In the genomic region with DNA sequence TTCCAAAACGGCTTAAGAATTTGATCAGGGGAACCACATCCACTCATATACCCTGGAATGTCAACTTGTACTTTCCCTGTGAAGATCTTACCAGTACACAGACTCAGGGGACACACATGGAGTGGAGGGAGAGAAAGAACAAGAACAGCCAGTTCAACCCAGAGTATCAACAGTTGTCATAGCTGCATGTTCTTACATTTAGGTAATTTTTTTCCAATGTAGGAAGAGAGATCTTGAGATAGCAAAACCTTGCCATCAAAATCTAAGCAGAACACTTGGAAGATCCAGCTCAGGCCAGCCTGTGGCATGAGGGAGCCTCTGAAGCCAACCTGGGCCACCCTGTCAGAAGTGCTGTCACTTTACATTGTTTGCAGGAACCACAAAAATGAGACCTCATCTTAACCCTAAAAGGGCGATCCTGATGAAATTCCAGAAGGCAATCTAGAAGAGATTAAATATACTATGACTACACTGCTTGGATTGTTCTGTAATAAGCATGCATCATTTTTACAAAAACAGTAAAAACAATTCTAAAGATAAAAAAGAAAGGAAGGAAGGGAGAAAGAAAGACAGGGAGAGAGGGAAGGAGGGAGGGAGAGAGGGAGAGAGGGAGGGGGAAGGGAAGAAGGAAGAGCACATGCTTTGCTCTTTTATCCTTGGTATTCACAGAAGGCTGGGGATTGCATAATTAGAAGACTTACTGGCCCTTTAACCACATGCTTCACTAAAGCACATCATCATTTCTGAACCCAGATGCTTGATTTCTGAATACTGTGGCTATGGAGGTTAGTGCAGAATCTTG, we compare ENCODE assay signal across 13 cellular contexts.
DNase-seq lines count a peak whose midpoint lies in the region; ATAC-seq and TF ChIP-seq lines count a peak whose summit lies in the region.
"Had no signal": no experiment of that assay in that cellular context is flagged by ENCODE, and none has a peak within 500 bp of the region (broad histone marks: within the 10 kb centered on the region; RNA-seq: fewer than 3 reads in every experiment).

No MANE protein-coding gene starts in this region.

- TF ChIP-seq CTCF in gastroesophageal sphincter (IDR thresholded peaks at IDR 0.05), result no peak

- no peak for TF ChIP-seq POLR2A in gastroesophageal sphincter (IDR thresholded peaks at IDR 0.05)

- no peaks in the 10 kb centered on the region for H3K36me3 ChIP-seq in gastroesophageal sphincter
- H3K36me3 ChIP-seq: BLaER1 treated with 17β-estradiol and CSF1 and Interleukin-3, amounts not matched to agents 10 nM and 100 nM had no signal

- peak overlapping the region; percentile 39 to 74 (median 61) for H3K27ac ChIP-seq in gastroesophageal sphincter
- H3K27ac ChIP-seq: BLaER1 treated with 17β-estradiol and CSF1 and Interleukin-3, amounts not matched to agents 10 nM and 100 nM had no signal

- peaks cover 0 to 40% (median 12%) of the 10 kb centered on the region in 3 donors for H3K4me1 ChIP-seq in gastroesophageal sphincter

- ATAC-seq in gastroesophageal sphincter (peak; percentile 82), GM19035 (IDR thresholded peaks at IDR 0.05; ENCODE audit: unreplicated experiment) (no peak)

- TF ChIP-seq EP300 in gastroesophageal sphincter (IDR thresholded peaks at IDR 0.05), result no peak

- no peak overlapping the region for H3K4me3 ChIP-seq in gastroesophageal sphincter
- H3K4me3 ChIP-seq: BLaER1 treated with 17β-estradiol and CSF1 and Interleukin-3, amounts not matched to agents 10 nM and 100 nM had no signal

- DNase-seq in AG08396 (ENCODE audit: low spot score) (peak; percentile 30), RPMI7951 (ENCODE audit: low read depth) (peak; percentile 7), renal cortical epithelial cell (ENCODE audit: low read depth) (peak; percentile 75), inferior parietal cortex (ENCODE audit: extremely low spot score) (no peak), KBM-7 (no peak), NCI-H1436 treated with DMSO at 0.1 percent for 48 hours (lab: John Stamatoyannopoulos, UW) (no peak)
- DNase-seq: activated CD4-positive, alpha-beta T cell treated with anti-CD3 and anti-CD28 coated beads, Interleukin-2, amount 50 U/mL, for 4 hours; NCI-H1092; NK-92 treated with Interleukin-12 subunit alpha and Interleukin-12 subunit beta, amount 100 ng/mL, for 24 hours; occipital lobe had no signal

- no peaks in the 10 kb centered on the region for H3K9me3 ChIP-seq in gastroesophageal sphincter
- H3K9me3 ChIP-seq: BLaER1 treated with 17β-estradiol and CSF1 and Interleukin-3, amounts not matched to agents 10 nM and 100 nM had no signal

- H3K27me3 ChIP-seq in gastroesophageal sphincter, result no peaks in the 10 kb centered on the region
- H3K27me3 ChIP-seq: BLaER1 treated with 17β-estradiol and CSF1 and Interleukin-3, amounts not matched to agents 10 nM and 100 nM had no signal

- 57 to 85% methylated on average over 2 of the region's 2 CpGs for WGBS in gastroesophageal sphincter (ENCODE audit: low coverage in 1 of 2), 2 donors

- in situ Hi-C loops in KBM-7 (cut with MboI; ENCODE audit: low pct_unique_long_range_greater_than_20kb, low sequenced_read_pairs), result no loop called here

Comparison
In these comparisons a context has a peak if more than half of its experiments do, and no peak if none do; other contexts are left out.
1. DNase-seq: peak in AG08396 (single experiment), RPMI7951 (single experiment) and renal cortical epithelial cell (single experiment); none in inferior parietal cortex (single experiment), KBM-7 (single experiment) and NCI-H1436 treated with DMSO at 0.1 percent for 48 hours (single experiment).